Comparison of ENCODE assay signal across 20 cellular contexts in genomic region chr1:200626853-200627534, GRCh38.
"Had no signal": no experiment of that assay in that cellular context is flagged by ENCODE, and none has a peak within 500 bp of the region (broad histone marks: within the 10 kb centered on the region; RNA-seq: fewer than 3 reads in every experiment).

No MANE protein-coding gene starts in this region.

- H3K27ac Mint-ChIP-seq: activated naive CD4-positive, alpha-beta T cell treated with anti-CD3 and anti-CD28 coated beads for 36 hours; WTC11 had no signal

- FAIRE-seq: colon, keratinocyte, urothelium cell line had no signal

- H3K4me3 ChIP-seq: esophagus muscularis mucosa, hepatocyte, thyroid gland had no signal

- H3K79me2 ChIP-seq: hepatocyte, parathyroid adenoma had no signal

- H3K9ac ChIP-seq: parathyroid adenoma had no signal

- H3K4me3 Mint-ChIP-seq: activated naive CD4-positive, alpha-beta T cell treated with anti-CD3 and anti-CD28 coated beads for 36 hours; WTC11 had no signal

- H3K36me3 ChIP-seq: esophagus muscularis mucosa, neutrophil, thyroid gland had no signal

- H3K27me3 Mint-ChIP-seq: naive B cell, T-helper 17 cell had no signal

- ATAC-seq: left lobe of liver, WTC11 had no signal

- H2AFZ ChIP-seq: hepatocyte, parathyroid adenoma had no signal

- H3K36me3 Mint-ChIP-seq: naive B cell, WTC11 had no signal

- H3K27me3 ChIP-seq: esophagus muscularis mucosa, hepatocyte, neutrophil, thyroid gland had no signal

- H3K9me3 ChIP-seq: esophagus muscularis mucosa, neutrophil, thyroid gland had no signal

- H3K4me1 ChIP-seq: parathyroid adenoma, thyroid gland had no signal

- H3K27ac ChIP-seq: esophagus muscularis mucosa, hepatocyte, neutrophil, parathyroid adenoma, thyroid gland had no signal

- DNase-seq: activated CD4-positive, alpha-beta T cell treated with anti-CD3 and anti-CD28 coated beads for 4 hours; activated CD8-positive, alpha-beta memory T cell treated with anti-CD3 and anti-CD28 coated beads for 24 hours; activated naive CD4-positive, alpha-beta T cell treated with anti-CD3 and anti-CD28 coated beads for 36 hours; activated T-cell treated with anti-CD3 and anti-CD28 coated beads for 4 hours; mammary epithelial cell; stimulated activated CD4-positive, alpha-beta T cell treated with anti-CD3 and anti-CD28 coated beads, Interleukin-12 subunit alpha, Interleukin-12 subunit beta, amount 100 ng/mL, for 4 hours; stimulated activated CD4-positive, alpha-beta T cell treated with anti-CD3 and anti-CD28 coated beads, Interleukin-2, amount 100 ng/mL, for 24 hours; T-helper 17 cell; thyroid gland had no signal

- H3K9me3 Mint-ChIP-seq: activated naive CD4-positive, alpha-beta T cell treated with anti-CD3 and anti-CD28 coated beads for 36 hours; activated T-helper 2 cell treated with anti-CD3 and anti-CD28 coated beads, Interferon-gamma antibody, Interleukin-2, Interleukin-4, amounts not matched to agents 10 μg/mL and 5 μg/mL and 100 μg/mL, durations not matched to agents 14 hours and 24 hours and 36 hours; naive B cell; WTC11 had no signal

- H3K4me2 ChIP-seq: hepatocyte had no signal
